Comparison of ENCODE assay signal across 3 cellular contexts in genomic region chr12:40198601-40199000, GRCh38.
TF ChIP-seq lines count a peak whose summit lies in the region.

No MANE protein-coding gene starts in this region.

TF ChIP-seq in IMR-90, 13 proteins besides CTCF, POLR2A, EP300 and RAD21:
- no peak for TF ChIP-seq RCOR1 (IDR thresholded peaks at IDR 0.05; ENCODE audit: insufficient replicate concordance, low read length)
- TF ChIP-seq FOS (IDR thresholded peaks at IDR 0.05; ENCODE audit: low read depth, low read length): 0 out of 2 replicates have a peak, but pooled peaks have one; percentile 8

TF ChIP-seq in K562, 482 proteins besides CTCF, POLR2A, EP300 and RAD21:
- TF ChIP-seq ZFP36 (IDR thresholded peaks at IDR 0.05; ENCODE audit: low read depth, low read length, partially characterized antibody): no peak
- no peak for TF ChIP-seq GABPB2 (CRISPR knock-in tag; conservative IDR thresholded peaks at IDR 0.05)
- no peak for TF ChIP-seq RHOXF2B (CRISPR knock-in tag; conservative IDR thresholded peaks at IDR 0.05)
- TF ChIP-seq, protein P1, sequence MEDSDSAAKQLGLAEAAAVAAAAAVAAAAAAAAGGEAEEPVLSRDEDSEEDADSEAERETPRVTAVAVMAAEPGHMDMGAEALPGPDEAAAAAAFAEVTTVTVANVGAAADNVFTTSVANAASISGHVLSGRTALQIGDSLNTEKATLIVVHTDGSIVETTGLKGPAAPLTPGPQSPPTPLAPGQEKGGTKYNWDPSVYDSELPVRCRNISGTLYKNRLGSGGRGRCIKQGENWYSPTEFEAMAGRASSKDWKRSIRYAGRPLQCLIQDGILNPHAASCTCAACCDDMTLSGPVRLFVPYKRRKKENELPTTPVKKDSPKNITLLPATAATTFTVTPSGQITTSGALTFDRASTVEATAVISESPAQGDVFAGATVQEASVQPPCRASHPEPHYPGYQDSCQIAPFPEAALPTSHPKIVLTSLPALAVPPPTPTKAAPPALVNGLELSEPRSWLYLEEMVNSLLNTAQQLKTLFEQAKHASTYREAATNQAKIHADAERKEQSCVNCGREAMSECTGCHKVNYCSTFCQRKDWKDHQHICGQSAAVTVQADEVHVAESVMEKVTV (CRISPR knock-in tag; IDR thresholded peaks at IDR 0.05): no peak
- TF ChIP-seq, protein P2, sequence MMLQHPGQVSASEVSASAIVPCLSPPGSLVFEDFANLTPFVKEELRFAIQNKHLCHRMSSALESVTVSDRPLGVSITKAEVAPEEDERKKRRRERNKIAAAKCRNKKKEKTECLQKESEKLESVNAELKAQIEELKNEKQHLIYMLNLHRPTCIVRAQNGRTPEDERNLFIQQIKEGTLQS (IDR thresholded peaks at IDR 0.05): peak; percentile 22; the same call in 1 of the 2 replicates
- TF ChIP-seq, protein P2 (CRISPR knock-in tag; conservative IDR thresholded peaks at IDR 0.05): no peak
- peak; percentile 44 for TF ChIP-seq FOSL1 (tag; conservative IDR thresholded peaks at IDR 0.05)

TF ChIP-seq in GM23338, 12 proteins besides CTCF, POLR2A, EP300 and RAD21:
- TF ChIP-seq CREB1 (CRISPR knock-in tag; IDR thresholded peaks at IDR 0.05; ENCODE audit: low read depth) (no peak), ZNF114 (CRISPR knock-in tag; IDR thresholded peaks at IDR 0.05) (no peak), POLR2AphosphoS5 (IDR thresholded peaks at IDR 0.05; ENCODE audit: low read depth) (no peak), EZH2phosphoT487 (IDR thresholded peaks at IDR 0.05; ENCODE audit: unreplicated experiment) (no peak), STAT1 (IDR thresholded peaks at IDR 0.05; ENCODE audit: unreplicated experiment) (no peak), ZNF331 (CRISPR knock-in tag; IDR thresholded peaks at IDR 0.05; ENCODE audit: low read depth) (no peak), NANOG (IDR thresholded peaks at IDR 0.05; ENCODE audit: borderline replicate concordance) (no peak), EZH2 (IDR thresholded peaks at IDR 0.05; ENCODE audit: low read depth, unreplicated experiment) (no peak), ZNF462 (CRISPR knock-in tag; IDR thresholded peaks at IDR 0.05) (no peak), ETS1 (IDR thresholded peaks at IDR 0.05) (no peak)
- TF ChIP-seq, protein P3, sequence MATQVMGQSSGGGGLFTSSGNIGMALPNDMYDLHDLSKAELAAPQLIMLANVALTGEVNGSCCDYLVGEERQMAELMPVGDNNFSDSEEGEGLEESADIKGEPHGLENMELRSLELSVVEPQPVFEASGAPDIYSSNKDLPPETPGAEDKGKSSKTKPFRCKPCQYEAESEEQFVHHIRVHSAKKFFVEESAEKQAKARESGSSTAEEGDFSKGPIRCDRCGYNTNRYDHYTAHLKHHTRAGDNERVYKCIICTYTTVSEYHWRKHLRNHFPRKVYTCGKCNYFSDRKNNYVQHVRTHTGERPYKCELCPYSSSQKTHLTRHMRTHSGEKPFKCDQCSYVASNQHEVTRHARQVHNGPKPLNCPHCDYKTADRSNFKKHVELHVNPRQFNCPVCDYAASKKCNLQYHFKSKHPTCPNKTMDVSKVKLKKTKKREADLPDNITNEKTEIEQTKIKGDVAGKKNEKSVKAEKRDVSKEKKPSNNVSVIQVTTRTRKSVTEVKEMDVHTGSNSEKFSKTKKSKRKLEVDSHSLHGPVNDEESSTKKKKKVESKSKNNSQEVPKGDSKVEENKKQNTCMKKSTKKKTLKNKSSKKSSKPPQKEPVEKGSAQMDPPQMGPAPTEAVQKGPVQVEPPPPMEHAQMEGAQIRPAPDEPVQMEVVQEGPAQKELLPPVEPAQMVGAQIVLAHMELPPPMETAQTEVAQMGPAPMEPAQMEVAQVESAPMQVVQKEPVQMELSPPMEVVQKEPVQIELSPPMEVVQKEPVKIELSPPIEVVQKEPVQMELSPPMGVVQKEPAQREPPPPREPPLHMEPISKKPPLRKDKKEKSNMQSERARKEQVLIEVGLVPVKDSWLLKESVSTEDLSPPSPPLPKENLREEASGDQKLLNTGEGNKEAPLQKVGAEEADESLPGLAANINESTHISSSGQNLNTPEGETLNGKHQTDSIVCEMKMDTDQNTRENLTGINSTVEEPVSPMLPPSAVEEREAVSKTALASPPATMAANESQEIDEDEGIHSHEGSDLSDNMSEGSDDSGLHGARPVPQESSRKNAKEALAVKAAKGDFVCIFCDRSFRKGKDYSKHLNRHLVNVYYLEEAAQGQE (IDR thresholded peaks at IDR 0.05; ENCODE audit: unreplicated experiment): no peak
